ENCODE assay signal across 35 cellular contexts in the genomic region with DNA sequence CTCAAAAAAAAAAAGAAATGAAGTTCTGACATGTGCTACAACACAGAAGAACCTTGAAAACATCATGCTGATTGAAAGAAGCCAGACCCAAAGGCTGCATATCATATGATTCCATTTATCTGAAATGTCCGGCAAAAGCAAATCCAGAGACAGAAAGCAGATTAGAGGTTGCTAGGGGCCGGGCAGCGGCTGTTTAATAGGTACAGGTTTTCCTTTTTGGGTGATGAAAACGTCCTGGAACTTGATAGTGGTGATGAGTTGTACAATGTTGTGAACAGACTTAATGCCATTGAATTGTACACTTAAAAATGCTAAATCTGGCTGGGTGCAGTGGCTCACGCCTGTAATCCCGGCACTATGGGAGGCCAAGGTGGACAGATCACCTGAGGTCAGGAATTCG.
"Had no signal": no experiment of that assay in that cellular context is flagged by ENCODE, and none has a peak within 500 bp of the region (broad histone marks: within the 10 kb centered on the region; RNA-seq: fewer than 3 reads in every experiment).

No MANE protein-coding gene starts in this region.

- H3K36me3 ChIP-seq: MG63 had no signal

- H3K4me3 ChIP-seq: MG63 had no signal

- H3K27me3 ChIP-seq: MG63 had no signal

- H3K27ac ChIP-seq: KMS-11 had no signal

- H3K9me3 ChIP-seq: MG63 had no signal

- DNase-seq: Karpas-422, Kasumi-1, KBM-7, KG1, MG63, MM.1S, MV-4-11, NCI-H1048, NCI-H1092, NCI-H1092 treated with DMSO at 0.1 percent for 48 hours, NCI-H1105, NCI-H1105 treated with DMSO at 0.1 percent for 48 hours, NCI-H1417, NCI-H1417 treated with DMSO at 0.1 percent for 48 hours, NCI-H1436, NCI-H1436 treated with DMSO at 0.1 percent for 48 hours, NCI-H146, NCI-H1694, NCI-H1694 treated with DMSO at 0.1 percent for 48 hours, NCI-H187, NCI-H187 treated with DMSO at 0.1 percent for 48 hours, NCI-H1930, NCI-H2029, NCI-H2029 treated with DMSO at 0.1 percent for 48 hours, NCI-H2081, NCI-H2081 treated with DMSO at 0.1 percent for 48 hours, NCI-H2107, NCI-H2171, NCI-H2171 treated with DMSO at 0.1 percent for 48 hours, NCI-H2227 treated with DMSO at 0.1 percent for 48 hours, NCI-H226, NCI-H345, NCI-H446, NCI-H446 treated with DMSO at 0.1 percent for 48 hours had no signal
